1 cellular context compared by ENCODE assay signal in the genomic region with DNA sequence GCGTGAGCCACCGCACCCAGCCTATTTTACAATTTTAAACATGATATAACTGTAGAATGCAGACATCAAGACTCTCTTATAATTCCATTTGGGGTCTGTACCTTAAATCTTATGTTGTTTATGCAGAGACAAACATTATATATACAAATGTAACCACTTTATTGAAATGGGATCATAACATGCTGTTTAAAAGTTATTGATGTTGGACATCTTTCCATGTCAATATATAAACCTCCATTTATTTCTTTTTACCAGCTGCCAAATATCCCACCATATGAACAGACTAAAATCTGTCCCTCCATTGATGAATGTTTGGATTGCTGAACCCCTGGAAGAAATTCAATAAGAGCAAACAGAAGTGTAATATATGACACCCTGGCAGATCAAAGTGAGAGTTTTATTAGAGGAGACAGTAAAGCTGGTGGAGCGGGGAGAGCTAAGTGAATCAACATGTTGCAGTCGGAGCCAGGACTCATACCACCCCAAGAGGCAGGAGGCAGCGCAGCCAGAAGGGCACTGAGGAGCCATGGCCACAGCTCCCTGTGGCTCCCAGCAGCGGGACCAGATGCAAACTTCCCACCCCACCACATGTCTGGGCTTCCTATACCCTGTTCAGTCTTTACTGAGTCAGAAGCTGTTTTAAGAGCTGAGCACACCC.
TF ChIP-seq lines count a peak whose summit lies in the region.

No MANE protein-coding gene starts in this region.

TF ChIP-seq in IMR-90, 13 proteins besides CTCF, POLR2A, EP300 and RAD21:
- TF ChIP-seq SMC3 (IDR thresholded peaks at IDR 0.05; ENCODE audit: low read depth, low read length) (no peak), RFX5 (IDR thresholded peaks at IDR 0.05; ENCODE audit: low read depth, low read length) (no peak), MAFK (IDR thresholded peaks at IDR 0.05; ENCODE audit: low read depth, low read length) (no peak), MXI1 (IDR thresholded peaks at IDR 0.05; ENCODE audit: borderline replicate concordance, low read depth, low read length) (no peak), BHLHE40 (IDR thresholded peaks at IDR 0.05; ENCODE audit: low read depth, low read length) (no peak), CEBPB (IDR thresholded peaks at IDR 0.05; ENCODE audit: low read depth, low read length) (no peak), FOS (IDR thresholded peaks at IDR 0.05; ENCODE audit: low read depth, low read length) (no peak), CHD1 (IDR thresholded peaks at IDR 0.05; ENCODE audit: low read depth, low read length) (no peak), NFE2L2 (IDR thresholded peaks at IDR 0.05; ENCODE audit: low read depth, low read length) (no peak), RCOR1 (IDR thresholded peaks at IDR 0.05; ENCODE audit: insufficient replicate concordance, low read length) (no peak), MAZ (IDR thresholded peaks at IDR 0.05; ENCODE audit: borderline replicate concordance, low read depth, low read length) (no peak)
- TF ChIP-seq, protein P1, sequence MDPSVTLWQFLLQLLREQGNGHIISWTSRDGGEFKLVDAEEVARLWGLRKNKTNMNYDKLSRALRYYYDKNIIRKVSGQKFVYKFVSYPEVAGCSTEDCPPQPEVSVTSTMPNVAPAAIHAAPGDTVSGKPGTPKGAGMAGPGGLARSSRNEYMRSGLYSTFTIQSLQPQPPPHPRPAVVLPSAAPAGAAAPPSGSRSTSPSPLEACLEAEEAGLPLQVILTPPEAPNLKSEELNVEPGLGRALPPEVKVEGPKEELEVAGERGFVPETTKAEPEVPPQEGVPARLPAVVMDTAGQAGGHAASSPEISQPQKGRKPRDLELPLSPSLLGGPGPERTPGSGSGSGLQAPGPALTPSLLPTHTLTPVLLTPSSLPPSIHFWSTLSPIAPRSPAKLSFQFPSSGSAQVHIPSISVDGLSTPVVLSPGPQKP (IDR thresholded peaks at IDR 0.05; ENCODE audit: borderline replicate concordance, low read depth, low read length): no peak
